In the genomic region with DNA sequence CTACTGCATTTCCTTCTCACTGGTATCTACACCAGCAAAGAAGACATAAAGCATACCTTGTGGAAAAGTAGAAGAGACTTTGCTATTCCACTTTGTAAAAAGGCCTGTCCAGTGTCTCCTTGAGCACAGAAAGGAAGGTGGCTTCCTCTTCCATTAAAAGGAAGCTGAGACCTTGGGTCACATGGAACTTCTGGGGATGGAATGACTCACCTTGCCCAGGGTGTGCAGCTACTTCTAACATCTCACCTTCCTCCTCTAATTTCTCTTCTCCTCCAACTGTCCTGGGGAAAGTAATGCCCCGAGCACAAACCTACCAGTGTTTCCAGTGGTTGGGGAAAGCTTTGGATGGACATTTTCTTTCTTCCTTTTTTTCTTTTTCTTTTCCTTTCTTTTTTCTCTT, we compare ENCODE assay signal across 18 cellular contexts.
A peak's percentile ranks its signal among the peaks of the same experiment; 100 is the strongest.
DNase-seq lines count a peak whose midpoint lies in the region; ATAC-seq, FAIRE-seq and TF ChIP-seq lines count a peak whose summit lies in the region.
"Had no signal": no experiment of that assay in that cellular context is flagged by ENCODE, and none has a peak within 500 bp of the region (broad histone marks: within the 10 kb centered on the region; RNA-seq: fewer than 3 reads in every experiment).

No MANE protein-coding gene starts in this region.

- H3K9ac ChIP-seq in PC-3 (ENCODE audit: low read length), result no peak overlapping the region
- H3K9ac ChIP-seq: KMS-11 had no signal

- H3K27me3 Mint-ChIP-seq in activated CD4-positive, alpha-beta T cell treated with anti-CD3 and anti-CD28 coated beads for 36 hours, result no peaks in the 10 kb centered on the region
- H3K27me3 Mint-ChIP-seq: CD4-positive, alpha-beta memory T cell; IgD-negative memory B cell had no signal

- H3K9me3 Mint-ChIP-seq in activated CD4-positive, alpha-beta T cell treated with anti-CD3 and anti-CD28 coated beads for 36 hours (ENCODE audit: low read depth), result no peaks in the 10 kb centered on the region
- H3K9me3 Mint-ChIP-seq: GM23338 had no signal

- no peaks in the 10 kb centered on the region for H3K27me3 ChIP-seq in PC-3 (ENCODE audit: low read length)
- H3K27me3 ChIP-seq: BE2C had no signal

- H3K79me2 ChIP-seq in PC-3 (ENCODE audit: low read length), result no peaks in the 10 kb centered on the region

- DNase-seq in PC-3 (peak; percentile 17), islet precursor cell (peak; percentile 57), urothelium cell line (ENCODE audit: low spot score) (peak; percentile 7), HUDEP-2 (lab: John Stamatoyannopoulos, UW; ENCODE audit: unreplicated experiment in 76 of 76) (no peak), MV-4-11 (lab: John Stamatoyannopoulos, UW) (no peak)
- no peak for DNase-seq in activated CD4-positive, alpha-beta T cell treated with anti-CD3 and anti-CD28 coated beads for 36 hours
- DNase-seq: BE2C; CD4-positive, alpha-beta memory T cell; DND-41; GF-D8; H7 had no signal

- no peaks in the 10 kb centered on the region for H3K36me3 Mint-ChIP-seq in activated CD4-positive, alpha-beta T cell treated with anti-CD3 and anti-CD28 coated beads for 36 hours (ENCODE audit: low read depth)
- H3K36me3 Mint-ChIP-seq: CD4-positive, alpha-beta memory T cell; IgD-negative memory B cell had no signal

- H3K4me3 Mint-ChIP-seq in activated CD4-positive, alpha-beta T cell treated with anti-CD3 and anti-CD28 coated beads for 36 hours, result no peak overlapping the region
- H3K4me3 Mint-ChIP-seq: CD4-positive, alpha-beta memory T cell; GM23338; IgD-negative memory B cell had no signal

- no peaks in the 10 kb centered on the region for H3F3A ChIP-seq in PC-3 (ENCODE audit: low read length, unreplicated experiment)

- CTCF ChIA-PET in PC-3 (lab: Charles Lee), result no interaction called here
- CTCF ChIA-PET in activated CD4-positive, alpha-beta T cell treated with anti-CD3 and anti-CD28 coated beads for 36 hours (lab: Charles Lee), result no interaction called here

- H3K27ac ChIP-seq in PC-3 (ENCODE audit: low read length), result no peak overlapping the region
- H3K27ac ChIP-seq: A549, C4-2B, HL-60, KMS-11 had no signal

- H3K9me3 ChIP-seq in PC-3 (ENCODE audit: low read length), result no peaks in the 10 kb centered on the region
- H3K9me3 ChIP-seq: A549, BE2C had no signal

- no peak overlapping the region for H3K4me3 ChIP-seq in PC-3 (ENCODE audit: low read length)
- H3K4me3 ChIP-seq: A549, GM23338 had no signal

- no peak overlapping the region for H2AFZ ChIP-seq in PC-3 (ENCODE audit: low read length)
- H2AFZ ChIP-seq: GM23338 had no signal

- intact Hi-C loops in PC-3 (cut with micrococcal nuclease), result loop anchor here (10.0 kb wide), 1 partner anchor 139 kb away; no protein-coding TSS in a partner anchor
- intact Hi-C loops in activated CD4-positive, alpha-beta T cell treated with anti-CD3 and anti-CD28 coated beads for 36 hours (cut with DNase I, micrococcal nuclease), result no loop called here

- no peaks in the 10 kb centered on the region for H3K36me3 ChIP-seq in PC-3 (ENCODE audit: low read depth, low read length)
- H3K36me3 ChIP-seq: BE2C had no signal

- no peak for FAIRE-seq in urothelium cell line (lab: Jason Lieb, UNC)
- FAIRE-seq: A549 had no signal

- H3K9me2 ChIP-seq in PC-3 (replicated peaks; ENCODE audit: low read length), result no peaks in the 10 kb centered on the region

- peaks cover 35% of the 10 kb centered on the region for H3K4me1 ChIP-seq in PC-3 (ENCODE audit: insufficient read depth, low read length)
- H3K4me1 ChIP-seq: A549, BE2C had no signal

- H3K27ac Mint-ChIP-seq in activated CD4-positive, alpha-beta T cell treated with anti-CD3 and anti-CD28 coated beads for 36 hours, result no peak overlapping the region
- H3K27ac Mint-ChIP-seq: GM23338, IgD-negative memory B cell had no signal

- H3K4me2 ChIP-seq in PC-3 (ENCODE audit: low read length), result no peak overlapping the region
- H3K4me2 ChIP-seq: A549, GM23338, KMS-11 had no signal

- BruUV-seq in PC-3 (replicated peaks; lab: Mats Ljungman, UMichigan), result no TSS peak

- H4K20me1 ChIP-seq in PC-3 (ENCODE audit: low read length), result no peaks in the 10 kb centered on the region

- H3K4me1 Mint-ChIP-seq in activated CD4-positive, alpha-beta T cell treated with anti-CD3 and anti-CD28 coated beads for 36 hours, result no peaks in the 10 kb centered on the region
- H3K4me1 Mint-ChIP-seq: CD4-positive, alpha-beta memory T cell; IgD-negative memory B cell had no signal

- peak; percentile 55 for ATAC-seq in HG02610 (IDR thresholded peaks at IDR 0.05; ENCODE audit: unreplicated experiment)
- ATAC-seq in PC-3, result no peak
- no peak for ATAC-seq in activated CD4-positive, alpha-beta T cell treated with anti-CD3 and anti-CD28 coated beads for 36 hours
- ATAC-seq: A549 had no signal

- POLR2A ChIA-PET in PC-3 (lab: Charles Lee; ENCODE audit: unreplicated experiment), result interaction anchor here (0.7 kb wide), 1 partner anchor 41 kb away, joined by 9 read pairs; no protein-coding TSS in a partner anchor
- POLR2A ChIA-PET in activated CD4-positive, alpha-beta T cell treated with anti-CD3 and anti-CD28 coated beads for 36 hours (lab: Charles Lee), result no interaction called here

- TF ChIP-seq CTCF in PC-3 (conservative IDR thresholded peaks at IDR 0.05; ENCODE audit: low read depth, low read length), result no peak

Comparison
In these comparisons a context has a peak if more than half of its experiments do, and no peak if none do; other contexts are left out.
1. DNase-seq: peak in PC-3 (single experiment), islet precursor cell (single experiment) and urothelium cell line (single experiment); none in HUDEP-2 (0 of 76), MV-4-11 (single experiment) and activated CD4-positive, alpha-beta T cell treated with anti-CD3 and anti-CD28 coated beads for 36 hours (single experiment).